9 cellular contexts compared by ENCODE assay signal in the genomic region with DNA sequence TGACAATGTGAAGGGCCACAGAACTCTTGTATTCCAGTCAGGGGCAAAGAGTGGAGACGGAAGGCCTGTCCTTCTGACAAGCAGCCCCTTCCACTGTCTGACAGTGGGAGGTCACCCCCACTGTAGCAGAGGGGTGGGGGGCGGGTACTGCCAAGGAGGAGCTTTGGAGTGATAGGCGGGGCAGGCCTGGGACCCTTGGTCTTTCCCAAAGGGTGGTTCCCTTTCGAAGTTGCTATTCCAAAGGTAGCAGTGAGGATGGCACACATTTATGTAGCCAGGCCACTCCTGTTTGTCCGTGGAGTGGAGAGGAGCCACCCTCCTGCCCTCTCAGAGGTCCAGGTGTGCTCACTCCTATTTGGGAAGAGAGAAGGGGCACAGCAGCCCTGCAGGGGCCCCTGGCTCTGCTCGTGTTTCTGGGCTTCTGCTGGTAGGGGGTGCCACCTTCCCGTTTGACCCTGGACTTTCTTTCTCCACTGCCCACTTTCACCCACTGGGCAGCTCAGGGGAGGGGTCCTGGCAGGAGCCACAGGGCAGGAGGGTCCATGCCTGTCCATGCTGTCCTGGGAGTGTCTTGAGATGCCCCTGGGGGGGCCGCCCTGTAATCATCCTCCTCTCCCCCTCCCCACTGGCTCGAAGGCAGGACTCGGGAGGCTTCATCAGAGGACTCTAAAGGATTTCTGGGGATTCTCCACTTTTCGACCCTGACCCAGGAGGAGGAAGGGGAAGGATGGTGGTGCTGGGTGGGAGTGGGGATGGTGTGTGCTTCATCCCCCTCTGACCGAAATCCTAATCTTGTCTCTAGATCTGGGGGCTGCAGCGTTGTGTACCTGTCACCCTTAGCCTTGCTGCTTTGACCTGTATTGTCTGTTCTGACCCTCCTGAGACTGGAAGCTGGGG. TPM values are rescaled to one million over a fixed set of nuclear protein-coding genes. Genes with fewer than 3 reads are reported as not detected.
DNase-seq lines count a peak whose midpoint lies in the region; ATAC-seq and TF ChIP-seq lines count a peak whose summit lies in the region.
"Had no signal": no experiment of that assay in that cellular context is flagged by ENCODE, and none has a peak within 500 bp of the region (broad histone marks: within the 10 kb centered on the region; RNA-seq: fewer than 3 reads in every experiment).

No MANE protein-coding gene starts in this region.

- H4K91ac ChIP-seq in mesenchymal stem cell (ENCODE audit: low read length): peak overlapping the region; percentile 67

- peak overlapping the region; percentile 95 for H3K27ac ChIP-seq in HUES48 (ENCODE audit: low read depth, low read length)
- peak overlapping the region; percentile 96 for H3K27ac ChIP-seq in mesenchymal stem cell (ENCODE audit: low read length, poor library complexity, severe bottlenecking)
- H3K27ac ChIP-seq in subcutaneous abdominal adipose tissue (ENCODE audit: low read depth, low read length): peak overlapping the region; percentile 79
- no peak overlapping the region for H3K27ac ChIP-seq in SJCRH30

- H3K9me3 ChIP-seq in HUES48 (ENCODE audit: control insufficient read depth, insufficient read depth, low read length) (no peaks in the 10 kb centered on the region), mesenchymal stem cell (ENCODE audit: control insufficient read depth, low read length) (no peaks in the 10 kb centered on the region), subcutaneous abdominal adipose tissue (ENCODE audit: control insufficient read depth in 5 of 5, low read length in 5 of 5) (no peaks in the 10 kb centered on the region), SJCRH30 (replicated peaks) (no peaks in the 10 kb centered on the region)

- H2BK15ac ChIP-seq in mesenchymal stem cell (ENCODE audit: low read depth, poor library complexity, severe bottlenecking): no peak overlapping the region

- H3K4me3 ChIP-seq in HUES48 (ENCODE audit: low read depth, low read length) (peak overlapping the region; percentile 74), choroid plexus epithelial cell (ENCODE audit: low read depth, low read length) (peak overlapping the region; percentile 66), mesenchymal stem cell (ENCODE audit: insufficient read depth in 1 of 2, low read depth in 1 of 2, low read length in 2 of 2) (peak overlapping the region; percentile 63 to 69), subcutaneous abdominal adipose tissue (ENCODE audit: low read depth in 1 of 5, low read length in 5 of 5) (peak overlapping the region; percentile 63 to 71 (median 67)), SJCRH30 (no peak overlapping the region)

- H3K14ac ChIP-seq in mesenchymal stem cell (ENCODE audit: low read length in 2 of 2): peak overlapping the region in 1 of 2 experiments; percentile 85

- no peak overlapping the region for H2AFZ ChIP-seq in mesenchymal stem cell (ENCODE audit: low read depth, low read length)

- 30% methylated on average over 12 of the region's 13 CpGs for WGBS in mesenchymal stem cell

- H2BK5ac ChIP-seq in mesenchymal stem cell (ENCODE audit: low read depth, low read length, poor library complexity, severe bottlenecking): peak overlapping the region; percentile 71

- peak overlapping the region; percentile 54 to 75 for H3K18ac ChIP-seq in mesenchymal stem cell (ENCODE audit: low read depth in 1 of 2, low read length in 2 of 2)

- H4K8ac ChIP-seq in mesenchymal stem cell (ENCODE audit: low read length): peak overlapping the region; percentile 1

- peak overlapping the region; percentile 28 for H2AK5ac ChIP-seq in mesenchymal stem cell (ENCODE audit: low read length, severe bottlenecking)

- no peak for TF ChIP-seq CTCF in choroid plexus epithelial cell (conservative IDR thresholded peaks at IDR 0.05; ENCODE audit: low read depth, low read length)

- no peak overlapping the region for H2BK120ac ChIP-seq in mesenchymal stem cell (ENCODE audit: low read depth, low read length)

- peak overlapping the region in 1 of 2 experiments; percentile 84 for H2BK12ac ChIP-seq in mesenchymal stem cell (ENCODE audit: low read length in 2 of 2)

- H3K9ac ChIP-seq in HUES48 (ENCODE audit: low read depth, low read length) (peak overlapping the region; percentile 90), mesenchymal stem cell (ENCODE audit: low read length) (peak overlapping the region; percentile 86), subcutaneous abdominal adipose tissue (ENCODE audit: low read length in 5 of 5) (peak overlapping the region; percentile 1 to 67 (median 59))

- no peaks in the 10 kb centered on the region for H3K27me3 ChIP-seq in HUES48 (ENCODE audit: control insufficient read depth, insufficient read depth, low read length)
- H3K27me3 ChIP-seq in mesenchymal stem cell (ENCODE audit: control insufficient read depth in 1 of 2, insufficient read depth in 1 of 2, low read length in 2 of 2): no peaks in the 10 kb centered on the region
- H3K27me3 ChIP-seq in subcutaneous abdominal adipose tissue (ENCODE audit: control insufficient read depth in 5 of 5, insufficient read depth in 4 of 5, low read length in 5 of 5): no peaks in the 10 kb centered on the region
- H3K27me3 ChIP-seq in SJCRH30: no peaks in the 10 kb centered on the region

- no peak for DNase-seq in choroid plexus epithelial cell (ENCODE audit: low read depth)
- no peak for DNase-seq in mesenchymal stem cell
- no peak for DNase-seq in inferior parietal cortex (ENCODE audit: extremely low spot score)
- no peak for DNase-seq in SJCRH30
- no peak for DNase-seq in foreskin melanocyte
- DNase-seq: NCI-H446 treated with DMSO at 0.1 percent for 48 hours had no signal

- peak overlapping the region in 1 of 2 experiments; percentile 74 for H3K23ac ChIP-seq in mesenchymal stem cell (ENCODE audit: low read length in 2 of 2)

- peak overlapping the region; percentile 85 for H3K4me2 ChIP-seq in mesenchymal stem cell (ENCODE audit: low read length, poor library complexity, severe bottlenecking)

- H3K36me3 ChIP-seq in HUES48 (ENCODE audit: control insufficient read depth, insufficient read depth, low read length) (peaks cover 34% of the 10 kb centered on the region), mesenchymal stem cell (ENCODE audit: control insufficient read depth in 1 of 2, insufficient read depth in 2 of 2, low read depth in 1 of 2, low read length in 2 of 2) (peaks cover 29 to 54% of the 10 kb centered on the region in 2 experiments), subcutaneous abdominal adipose tissue (ENCODE audit: control insufficient read depth in 5 of 5, insufficient read depth in 5 of 5, low read length in 5 of 5) (peaks cover 0 to 47% (median 40%) of the 10 kb centered on the region in 5 donors), SJCRH30 (no peaks in the 10 kb centered on the region)

- H3K4me1 ChIP-seq in HUES48 (ENCODE audit: control insufficient read depth, insufficient read depth, low read length): peaks cover 34% of the 10 kb centered on the region
- H3K4me1 ChIP-seq in mesenchymal stem cell (ENCODE audit: control insufficient read depth, insufficient read depth, low read depth, low read length): peaks cover 53% of the 10 kb centered on the region
- H3K4me1 ChIP-seq in subcutaneous abdominal adipose tissue (ENCODE audit: control insufficient read depth in 5 of 5, insufficient read depth in 5 of 5, low read length in 5 of 5): peaks cover 6 to 80% (median 75%) of the 10 kb centered on the region in 5 donors
- H3K4me1 ChIP-seq in SJCRH30: no peaks in the 10 kb centered on the region

- H3K4ac ChIP-seq in mesenchymal stem cell (ENCODE audit: low read depth in 1 of 2, low read length in 2 of 2): peak overlapping the region in 1 of 2 experiments; percentile 32

- ATAC-seq in GM21381 (IDR thresholded peaks at IDR 0.05; ENCODE audit: unreplicated experiment): no peak

- peaks cover 4% of the 10 kb centered on the region for H3K79me1 ChIP-seq in mesenchymal stem cell (replicated peaks; ENCODE audit: low read length, poor library complexity, severe bottlenecking)

RNA-seq across cellular contexts. Expression of a gene that starts 1.0 kb away (rescaled TPM):
- 563 TPM for polyA plus RNA-seq in mesenchymal stem cell (2013, experiment 1 of 2)
- polyA plus RNA-seq in mesenchymal stem cell (2013, experiment 2 of 2): 558 TPM
- 3.7 and 4.2 TPM in 2 replicates for total RNA-seq in SJCRH30 (2014; rRNA removed; shearing (Covaris generic))

RNA-seq across cellular contexts. Expression of a gene that starts 21.6 kb away (rescaled TPM):
- polyA plus RNA-seq in mesenchymal stem cell (2013, experiment 1 of 2): 32.2 TPM
- 32.8 TPM for polyA plus RNA-seq in mesenchymal stem cell (2013, experiment 2 of 2)
- 13.7 and 15.0 TPM in 2 replicates for total RNA-seq in SJCRH30 (2014; rRNA removed; shearing (Covaris generic))

RNA-seq across cellular contexts. Expression of a gene that starts 31.7 kb away (rescaled TPM):
- 18.3 TPM for polyA plus RNA-seq in mesenchymal stem cell (2013, experiment 1 of 2)
- 17.5 TPM for polyA plus RNA-seq in mesenchymal stem cell (2013, experiment 2 of 2)
- total RNA-seq in SJCRH30 (2014; rRNA removed; shearing (Covaris generic)): 9.9 and 12.6 TPM in 2 replicates

RNA-seq across cellular contexts. Expression of a gene that starts 32.3 kb away (rescaled TPM):
- polyA plus RNA-seq in mesenchymal stem cell (2013, experiment 1 of 2): 13.9 TPM
- polyA plus RNA-seq in mesenchymal stem cell (2013, experiment 2 of 2): 13.3 TPM
- 9.5 and 12.4 TPM in 2 replicates for total RNA-seq in SJCRH30 (2014; rRNA removed; shearing (Covaris generic))

RNA-seq across cellular contexts. Expression of a gene that starts 56.1 kb away (rescaled TPM):
- polyA plus RNA-seq in mesenchymal stem cell (2013, experiment 1 of 2): 44.5 TPM
- polyA plus RNA-seq in mesenchymal stem cell (2013, experiment 2 of 2): 45.9 TPM
- total RNA-seq in SJCRH30 (2014; rRNA removed; shearing (Covaris generic)): 70.2 and 72.8 TPM in 2 replicates
